ENCODE assay signal across 12 cellular contexts in the genomic region with DNA sequence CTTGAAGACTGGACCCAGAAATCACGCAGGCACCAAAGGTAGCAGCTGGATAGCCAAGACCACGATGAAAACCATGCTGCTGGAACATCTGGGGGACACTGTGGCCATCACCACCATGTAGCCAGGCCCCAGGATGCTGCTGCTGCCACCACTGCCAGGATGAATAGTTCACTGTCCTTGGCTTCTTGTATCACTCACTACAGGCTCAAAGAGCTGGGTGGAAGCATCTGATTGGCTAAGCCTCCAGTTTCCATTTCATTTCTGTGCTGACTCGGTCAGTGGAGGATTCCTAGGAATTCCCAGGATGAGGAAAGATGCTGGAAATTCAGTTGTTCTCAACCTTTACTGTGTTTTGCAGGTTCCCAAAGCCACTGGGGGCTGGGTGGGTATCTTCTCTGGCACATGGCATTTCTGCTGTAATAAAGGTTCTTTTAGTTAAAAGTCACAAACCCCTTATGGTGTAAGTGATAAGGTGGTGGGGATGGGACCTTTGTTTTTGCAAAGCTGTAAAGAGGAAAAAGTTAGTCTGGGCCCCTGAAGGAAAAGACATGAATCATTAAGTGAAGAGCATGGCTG. TPM values are rescaled to one million over a fixed set of nuclear protein-coding genes. Genes with fewer than 3 reads are reported as not detected.
A peak's percentile ranks its signal among the peaks of the same experiment; 100 is the strongest.
DNase-seq lines count a peak whose midpoint lies in the region; ATAC-seq, FAIRE-seq and TF ChIP-seq lines count a peak whose summit lies in the region.
"Had no signal": no experiment of that assay in that cellular context is flagged by ENCODE, and none has a peak within 500 bp of the region (broad histone marks: within the 10 kb centered on the region; RNA-seq: fewer than 3 reads in every experiment).

No MANE protein-coding gene starts in this region.

- no TSS peak for BruUV-seq in Caco-2 (replicated peaks; lab: Mats Ljungman, UMichigan)

- H3K27ac Mint-ChIP-seq in Caco-2 (ENCODE audit: unreplicated experiment) (peak overlapping the region; percentile 73), chondrocyte (ENCODE audit: unreplicated experiment) (peak overlapping the region; percentile 86)
- H3K27ac Mint-ChIP-seq: T-cell had no signal

- H2BK120ac ChIP-seq in neuronal stem cell (ENCODE audit: low read depth, low read length) = no peak overlapping the region

- no peak overlapping the region for H3K27ac ChIP-seq in neuronal stem cell (replicated peaks; ENCODE audit: low read length)

- no CpG with 5 or more reads among the region's 3 CpGs for WGBS in neuronal stem cell (ENCODE audit: extremely low coverage in 2 of 2, insufficient read length in 2 of 2, insufficient replicate concordance in 1 of 2), 2 donors

- H3K23ac ChIP-seq in neuronal stem cell (ENCODE audit: low read depth, low read length, poor library complexity) = no peak overlapping the region

- H3K27me3 Mint-ChIP-seq in Caco-2 (ENCODE audit: insufficient read depth, unreplicated experiment) = no peaks in the 10 kb centered on the region
- no peaks in the 10 kb centered on the region for H3K27me3 Mint-ChIP-seq in chondrocyte (ENCODE audit: low read depth)

- H3K4me2 ChIP-seq in neuronal stem cell (ENCODE audit: insufficient read depth, low read length, poor library complexity, severe bottlenecking) = no peak overlapping the region

- H4K8ac ChIP-seq in neuronal stem cell (ENCODE audit: low read depth, low read length) = no peak overlapping the region

- POLR2A ChIA-PET in Caco-2 (lab: Charles Lee) = no interaction called here

- intact Hi-C loops in Caco-2 (cut with micrococcal nuclease; ENCODE audit: unreplicated experiment) = no loop called here

- FAIRE-seq in HTR-8/SVneo (lab: Jason Lieb, UNC) = no peak

- no peak overlapping the region for H3K9ac ChIP-seq in neuronal stem cell (ENCODE audit: low read depth, low read length, poor library complexity)

- H3K4me1 Mint-ChIP-seq in Caco-2 (ENCODE audit: low read depth, unreplicated experiment) = peaks cover 7% of the 10 kb centered on the region
- peaks cover 17% of the 10 kb centered on the region for H3K4me1 Mint-ChIP-seq in chondrocyte (ENCODE audit: low read depth)

- H3K4me3 ChIP-seq in Caco-2 (ENCODE audit: low read depth, low read length) (no peak overlapping the region), neuronal stem cell (ENCODE audit: low read length in 2 of 2) (no peak overlapping the region)
- H3K4me3 ChIP-seq: skin epidermis had no signal

- peaks cover 4% of the 10 kb centered on the region for H3K36me3 Mint-ChIP-seq in Caco-2 (ENCODE audit: insufficient read depth, unreplicated experiment)
- peaks cover 2% of the 10 kb centered on the region for H3K36me3 Mint-ChIP-seq in chondrocyte (ENCODE audit: low read depth)
- H3K36me3 Mint-ChIP-seq: T-cell had no signal

- ATAC-seq in HG03139 (IDR thresholded peaks at IDR 0.05; ENCODE audit: unreplicated experiment) (no peak), GM19395 (IDR thresholded peaks at IDR 0.05; ENCODE audit: unreplicated experiment) (no peak)

- no peak overlapping the region for H3K14ac ChIP-seq in neuronal stem cell (ENCODE audit: low read length)

- no peaks in the 10 kb centered on the region for H3K79me1 ChIP-seq in neuronal stem cell (ENCODE audit: low read depth, low read length)

- H2AFZ ChIP-seq in neuronal stem cell (ENCODE audit: low read length) = peak overlapping the region; percentile 28

- CTCF ChIA-PET in Caco-2 (lab: Charles Lee) = no interaction called here

- H3K4ac ChIP-seq in neuronal stem cell (ENCODE audit: low read length) = no peak overlapping the region

- DNase-seq in Caco-2 = no peak
- DNase-seq in HTR-8/SVneo (ENCODE audit: insufficient read length, low spot score) = peak; percentile 39
- DNase-seq in chondrocyte (ENCODE audit: low spot score) = no peak
- DNase-seq in neuronal stem cell (ENCODE audit: low spot score) = no peak
- no peak for DNase-seq in Ammon's horn (ENCODE audit: low spot score)
- DNase-seq in stimulated activated CD4-positive, alpha-beta T cell treated with anti-CD3 and anti-CD28 coated beads, Interleukin-1b, Interleukin-23, amount 100 ng/mL, for 48 hours = no peak
- DNase-seq: foreskin melanocyte, NCI-H69 had no signal

- peaks cover 5% of the 10 kb centered on the region; the same call in 1 of the 2 replicates for H3K9me3 ChIP-seq in Caco-2
- H3K9me3 ChIP-seq in neuronal stem cell (replicated peaks in 1 of 2; ENCODE audit: control insufficient read depth in 2 of 2, insufficient read depth in 1 of 2, low read depth in 1 of 2, low read length in 2 of 2) = peaks cover 2 to 5% of the 10 kb centered on the region in 2 donors

- H3K36me3 ChIP-seq in Caco-2 (ENCODE audit: control insufficient read depth, insufficient read depth, low read length) (no peaks in the 10 kb centered on the region), neuronal stem cell (replicated peaks in 1 of 2; ENCODE audit: control insufficient read depth in 2 of 2, insufficient read depth in 2 of 2, low read length in 2 of 2) (no peaks in the 10 kb centered on the region)

- H3K9me3 Mint-ChIP-seq in Caco-2 (ENCODE audit: unreplicated experiment) (peaks cover 16% of the 10 kb centered on the region), chondrocyte (ENCODE audit: low read depth) (peaks cover 14% of the 10 kb centered on the region)

- TF ChIP-seq CTCF in Caco-2 (IDR thresholded peaks at IDR 0.05; ENCODE audit: insufficient read depth in 1 of 2, low read depth in 1 of 2, low read length in 1 of 2, severe bottlenecking in 1 of 2, unreplicated experiment in 1 of 2) (no peak), chondrocyte (IDR thresholded peaks at IDR 0.05) (no peak)

- H2BK5ac ChIP-seq in neuronal stem cell (ENCODE audit: low read length) = no peak overlapping the region

- H3K27me3 ChIP-seq in Caco-2 (replicated peaks; ENCODE audit: control insufficient read depth, insufficient read depth, low read length) (no peaks in the 10 kb centered on the region), neuronal stem cell (ENCODE audit: control insufficient read depth in 3 of 3, insufficient read depth in 3 of 3, low read depth in 1 of 3, low read length in 3 of 3) (no peaks in the 10 kb centered on the region)

- no peak overlapping the region for H3K18ac ChIP-seq in neuronal stem cell (ENCODE audit: low read length)

- no peak overlapping the region for H2BK15ac ChIP-seq in neuronal stem cell (ENCODE audit: low read length)

- H2AK5ac ChIP-seq in neuronal stem cell (ENCODE audit: low read depth, low read length) = no peak overlapping the region

- H4K91ac ChIP-seq in neuronal stem cell (ENCODE audit: low read depth, low read length, poor library complexity) = no peak overlapping the region

- H3K4me3 Mint-ChIP-seq in Caco-2 (ENCODE audit: unreplicated experiment) (no peak overlapping the region), chondrocyte (ENCODE audit: unreplicated experiment) (no peak overlapping the region)
- H3K4me3 Mint-ChIP-seq: T-cell had no signal

- H2BK12ac ChIP-seq in neuronal stem cell (ENCODE audit: low read length) = no peak overlapping the region

- H3K4me1 ChIP-seq in Caco-2 (peaks cover 13% of the 10 kb centered on the region), neuronal stem cell (ENCODE audit: control insufficient read depth in 2 of 2, insufficient read depth in 1 of 2, low read depth in 1 of 2, low read length in 2 of 2) (peaks cover 0 to 2% of the 10 kb centered on the region in 2 donors)

RNA-seq across cellular contexts. Expression of a gene that starts 57.8 kb away (rescaled TPM):
- total RNA-seq in Caco-2 (2022) = 54.8 and 56.3 TPM in 2 replicates
- 5.9 to 17.2 TPM (median 16.2 TPM) in 3 replicates for total RNA-seq in chondrocyte
- polyA plus RNA-seq in neuronal stem cell (2013, experiment 1 of 2) = 18.2 TPM
- 16.8 TPM for polyA plus RNA-seq in neuronal stem cell (2013, experiment 2 of 2)
